14 cellular contexts compared by ENCODE assay signal in genomic region chr11:130906616-130907015, GRCh38. TPM values are rescaled to one million over a fixed set of nuclear protein-coding genes. Genes with fewer than 3 reads are reported as not detected.
DNase-seq lines count a peak whose midpoint lies in the region; ATAC-seq and TF ChIP-seq lines count a peak whose summit lies in the region.
"Had no signal": no experiment of that assay in that cellular context is flagged by ENCODE, and none has a peak within 500 bp of the region (broad histone marks: within the 10 kb centered on the region; RNA-seq: fewer than 3 reads in every experiment).

No MANE protein-coding gene starts in this region.

- TF ChIP-seq EP300 in stomach (IDR thresholded peaks at IDR 0.05) = no peak

- ATAC-seq in Right ventricle myocardium superior (ENCODE audit: poor library complexity) = no peak
- no peak for ATAC-seq in stimulated activated effector memory CD8-positive, alpha-beta T cell treated with anti-CD3 and anti-CD28 coated beads, Interleukin-12 subunit alpha, Interleukin-12 subunit beta, amount 100 ng/mL, for 72 hours
- ATAC-seq: CD8-positive, alpha-beta T cell had no signal

- H3K36me3 ChIP-seq in left ventricle myocardium inferior = peaks cover 90% of the 10 kb centered on the region
- peaks cover 68 to 100% (median 93%) of the 10 kb centered on the region in 4 donors for H3K36me3 ChIP-seq in stomach
- peaks cover 17 to 99% (median 57%) of the 10 kb centered on the region in 3 donors for H3K36me3 ChIP-seq in esophagus squamous epithelium
- H3K36me3 ChIP-seq: HAP-1 had no signal

- H3K4me3 ChIP-seq in left ventricle myocardium inferior = no peak overlapping the region
- H3K4me3 ChIP-seq in coronary artery = no peak overlapping the region
- H3K4me3 ChIP-seq in stomach = no peak overlapping the region
- H3K4me3 ChIP-seq in esophagus squamous epithelium = no peak overlapping the region
- H3K4me3 ChIP-seq: BLaER1 treated with 17β-estradiol and CSF1 and Interleukin-3, amounts not matched to agents 10 nM and 100 nM; GM23248; HAP-1 had no signal

- peaks cover 22% of the 10 kb centered on the region for H3K4me1 Mint-ChIP-seq in stimulated activated effector memory CD8-positive, alpha-beta T cell treated with anti-CD3 and anti-CD28 coated beads, Interleukin-12 subunit alpha, Interleukin-12 subunit beta, amount 100 ng/mL, for 72 hours
- H3K4me1 Mint-ChIP-seq: B cell had no signal

- no peaks in the 10 kb centered on the region for H3K27me3 ChIP-seq in left ventricle myocardium inferior (ENCODE audit: low read depth)
- no peaks in the 10 kb centered on the region for H3K27me3 ChIP-seq in stomach
- no peaks in the 10 kb centered on the region for H3K27me3 ChIP-seq in esophagus squamous epithelium
- H3K27me3 ChIP-seq: BLaER1 treated with 17β-estradiol and CSF1 and Interleukin-3, amounts not matched to agents 10 nM and 100 nM had no signal

- 89 to 95% (median 92%) methylated on average over 2 of the region's 2 CpGs for WGBS in stomach, 5 donors
- WGBS in esophagus squamous epithelium, 2 donors = 93 to 100% methylated on average over 1 to 2 of the region's 2 CpGs

- no peaks in the 10 kb centered on the region for H3K9me3 Mint-ChIP-seq in stimulated activated effector memory CD8-positive, alpha-beta T cell treated with anti-CD3 and anti-CD28 coated beads, Interleukin-12 subunit alpha, Interleukin-12 subunit beta, amount 100 ng/mL, for 72 hours

- TF ChIP-seq CTCF in left ventricle myocardium inferior (IDR thresholded peaks at IDR 0.05; ENCODE audit: borderline replicate concordance) = no peak
- no peak for TF ChIP-seq CTCF in coronary artery (IDR thresholded peaks at IDR 0.05)
- no peak for TF ChIP-seq CTCF in stomach (IDR thresholded peaks at IDR 0.05)
- TF ChIP-seq CTCF in esophagus squamous epithelium (IDR thresholded peaks at IDR 0.05) = no peak

- intact Hi-C loops in left ventricle myocardium inferior (cut with micrococcal nuclease) (no loop called here), Right ventricle myocardium superior (cut with DNase I) (no loop called here), stomach (cut with DNase I; ENCODE audit: low total_unique reads) (no loop called here), esophagus squamous epithelium (cut with DNase I) (no loop called here)

- H3K36me3 Mint-ChIP-seq in stimulated activated effector memory CD8-positive, alpha-beta T cell treated with anti-CD3 and anti-CD28 coated beads, Interleukin-12 subunit alpha, Interleukin-12 subunit beta, amount 100 ng/mL, for 72 hours = peaks cover 99% of the 10 kb centered on the region

- H3K4me1 ChIP-seq in left ventricle myocardium inferior (peaks cover 23% of the 10 kb centered on the region), stomach (peaks cover 0 to 28% (median 12%) of the 10 kb centered on the region in 4 donors), esophagus squamous epithelium (peaks cover 0 to 16% (median 5%) of the 10 kb centered on the region in 3 donors)
- H3K4me1 ChIP-seq: HAP-1 had no signal

- DNase-seq in left ventricle myocardium inferior (no peak), Right ventricle myocardium superior (no peak), coronary artery (ENCODE audit: low spot score) (no peak), stomach (no peak), esophagus squamous epithelium (lab: John Stamatoyannopoulos, UW) (no peak)
- no peak for DNase-seq in stimulated activated effector memory CD8-positive, alpha-beta T cell treated with anti-CD3 and anti-CD28 coated beads, Interleukin-12 subunit alpha, Interleukin-12 subunit beta, amount 100 ng/mL, for 72 hours (ENCODE audit: low spot score in 2 of 2)
- DNase-seq: Calu3; CD8-positive, alpha-beta T cell; DMS79 treated with DMSO at 0.1 percent for 48 hours; GF-D8; GM23248 had no signal

- H3K9me3 ChIP-seq in left ventricle myocardium inferior (replicated peaks) (no peaks in the 10 kb centered on the region), stomach (no peaks in the 10 kb centered on the region), esophagus squamous epithelium (no peaks in the 10 kb centered on the region)
- H3K9me3 ChIP-seq: BLaER1 treated with 17β-estradiol and CSF1 and Interleukin-3, amounts not matched to agents 10 nM and 100 nM; HAP-1 had no signal

- no peak overlapping the region for H3K4me3 Mint-ChIP-seq in stimulated activated effector memory CD8-positive, alpha-beta T cell treated with anti-CD3 and anti-CD28 coated beads, Interleukin-12 subunit alpha, Interleukin-12 subunit beta, amount 100 ng/mL, for 72 hours
- H3K4me3 Mint-ChIP-seq: B cell; CD8-positive, alpha-beta T cell had no signal

- TF ChIP-seq POLR2A in stomach (IDR thresholded peaks at IDR 0.05) (no peak), esophagus squamous epithelium (IDR thresholded peaks at IDR 0.05) (no peak)

- H3K27ac Mint-ChIP-seq in stimulated activated effector memory CD8-positive, alpha-beta T cell treated with anti-CD3 and anti-CD28 coated beads, Interleukin-12 subunit alpha, Interleukin-12 subunit beta, amount 100 ng/mL, for 72 hours = peak overlapping the region; percentile 74
- H3K27ac Mint-ChIP-seq: B cell; CD8-positive, alpha-beta T cell had no signal

- H3K27ac ChIP-seq in left ventricle myocardium inferior (replicated peaks) = peak overlapping the region; percentile 31
- H3K27ac ChIP-seq in coronary artery = peak overlapping the region; percentile 70 to 78
- no peak overlapping the region for H3K27ac ChIP-seq in stomach
- H3K27ac ChIP-seq in esophagus squamous epithelium = no peak overlapping the region
- H3K27ac ChIP-seq: BLaER1 treated with 17β-estradiol and CSF1 and Interleukin-3, amounts not matched to agents 10 nM and 100 nM; GM23248 had no signal

RNA-seq across cellular contexts. Expression of gene SNX19, which starts 9.7 kb away (rescaled TPM):
- total RNA-seq in left ventricle myocardium inferior (56.0 TPM), Right ventricle myocardium superior (53.4 TPM), stomach (100 to 1,000 TPM in 1 of 5 donors, 10 to 100 TPM in 4; 45.5 to 173 (median 80.4) TPM), esophagus squamous epithelium (10 to 100 TPM; 38.0 to 75.0 (median 52.1) TPM)
- 10 to 100 TPM in 2 of 3 donors, 1 to 10 TPM in 1; 8.7 to 11.6 (median 11.3) TPM for polyA plus RNA-seq in stomach

Comparison
In these comparisons a context has a peak if more than half of its experiments do, and no peak if none do; other contexts are left out.
1. H3K27ac ChIP-seq: peak in left ventricle myocardium inferior (single experiment) and coronary artery (2 of 2); none in stomach (0 of 5) and esophagus squamous epithelium (0 of 4).